Comparison of ENCODE assay signal across 20 cellular contexts in the genomic region with DNA sequence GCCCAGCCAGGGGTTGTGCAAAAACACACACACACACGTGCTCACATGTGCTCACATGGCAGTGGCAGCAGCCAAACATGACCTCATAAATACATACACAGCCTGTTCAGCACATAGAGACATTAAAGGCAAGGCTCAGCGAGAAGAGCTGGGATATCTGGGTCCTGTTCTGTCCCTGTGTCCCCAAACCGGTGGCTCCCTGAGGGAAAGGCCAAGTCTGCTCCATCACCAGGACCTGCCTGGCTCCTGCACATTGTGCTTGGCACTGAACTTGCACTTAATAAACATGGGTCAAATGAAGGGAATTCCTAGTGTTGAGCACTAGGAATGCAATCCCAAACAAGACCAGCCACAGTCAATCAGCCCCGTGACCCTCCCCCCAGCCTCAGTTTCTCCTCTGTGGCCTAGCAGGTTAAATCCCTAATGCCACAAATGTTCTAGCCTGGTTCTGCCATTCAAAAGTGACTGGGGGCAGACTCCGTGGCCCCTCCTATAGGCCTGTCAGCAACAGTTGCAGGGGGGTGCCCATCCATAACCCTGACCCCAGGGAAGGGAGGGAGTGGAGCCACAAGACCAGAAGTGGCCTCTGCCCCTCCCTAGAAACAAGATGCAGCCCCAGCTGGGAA.
DNase-seq lines count a peak whose midpoint lies in the region; ATAC-seq, FAIRE-seq and TF ChIP-seq lines count a peak whose summit lies in the region.
"Had no signal": no experiment of that assay in that cellular context is flagged by ENCODE, and none has a peak within 500 bp of the region (broad histone marks: within the 10 kb centered on the region; RNA-seq: fewer than 3 reads in every experiment).

No MANE protein-coding gene starts in this region.

- peak; percentile 20 for DNase-seq in CD14-positive monocyte (ENCODE audit: low spot score)
- no peak for DNase-seq in HepG2 (ENCODE audit: low spot score)
- peak; percentile 58 for DNase-seq in posterior vena cava (ENCODE audit: low spot score)
- no peak for DNase-seq in stimulated activated CD4-positive, alpha-beta T cell treated with anti-CD3 and anti-CD28 coated beads, Interleukin-1b, Interleukin-23, amount 100 ng/mL, for 48 hours
- DNase-seq in NCI-H2107 treated with DMSO at 0.1 percent for 48 hours (lab: John Stamatoyannopoulos, UW; ENCODE audit: unreplicated experiment), result no peak
- no peak for DNase-seq in NCI-H1436 treated with DMSO at 0.1 percent for 48 hours (lab: John Stamatoyannopoulos, UW)
- DNase-seq: Calu3; CD8-positive, alpha-beta T cell; H7; Kasumi-1; MM.1S; NCI-H187; NCI-H524 treated with DMSO at 0.1 percent for 48 hours; PC-3; RPMI8226; SIG-M5 had no signal

- H3K4me1 Mint-ChIP-seq in CD14-positive monocyte, result no peaks in the 10 kb centered on the region

- no peak overlapping the region for H3K9ac ChIP-seq in HUES48 (ENCODE audit: low read depth, low read length)
- no peak overlapping the region for H3K9ac ChIP-seq in HepG2 (ENCODE audit: insufficient read depth, low read depth, low read length)
- H3K9ac ChIP-seq: BLaER1 had no signal

- intact Hi-C loops in CD14-positive monocyte (cut with micrococcal nuclease) (no loop called here), HepG2 (cut with micrococcal nuclease; ENCODE audit: unreplicated experiment) (no loop called here), posterior vena cava (cut with DNase I) (no loop called here)

- no peaks in the 10 kb centered on the region for H3K27me3 ChIP-seq in HUES48 (ENCODE audit: control insufficient read depth, insufficient read depth, low read length)
- peaks cover 0 to 8% of the 10 kb centered on the region in 2 experiments; a peak in 1 of 5 replicates for H3K27me3 ChIP-seq in HepG2 (ENCODE audit: control insufficient read depth in 1 of 2, insufficient read depth in 2 of 2, low read length in 2 of 2)
- H3K27me3 ChIP-seq: BLaER1 had no signal

- H3K36me3 ChIP-seq in HUES48 (ENCODE audit: control insufficient read depth, insufficient read depth, low read length), result no peaks in the 10 kb centered on the region
- no peaks in the 10 kb centered on the region for H3K36me3 ChIP-seq in HepG2 (replicated peaks in 1 of 2; ENCODE audit: control insufficient read depth in 1 of 2, insufficient read depth in 2 of 2, low read length in 2 of 2)
- H3K36me3 ChIP-seq: BLaER1 had no signal

- H2AFZ ChIP-seq in HepG2 (ENCODE audit: low read length), result no peak overlapping the region

- no peak overlapping the region for H3K4me2 ChIP-seq in HepG2 (ENCODE audit: low read depth, low read length)
- H3K4me2 ChIP-seq: BLaER1 had no signal

- H3K27me3 Mint-ChIP-seq in CD14-positive monocyte (ENCODE audit: low read depth in 3 of 3), result peaks cover 0 to 1% (median 1%) of the 10 kb centered on the region in 3 donors

- no TSS peak for BruUV-seq in HepG2 (replicated peaks; lab: Mats Ljungman, UMichigan)

- ATAC-seq in HepG2, result no peak
- ATAC-seq: CD8-positive, alpha-beta T cell; PC-3 had no signal

- no peak overlapping the region for H3K27ac Mint-ChIP-seq in CD14-positive monocyte
- H3K27ac Mint-ChIP-seq: CD8-positive, alpha-beta T cell had no signal

- no peak for TF ChIP-seq POLR2A in HepG2 (IDR thresholded peaks at IDR 0.05; ENCODE audit: insufficient read depth in 1 of 2, low read depth in 2 of 2, low read length in 2 of 2)

- WGBS in HepG2 (ENCODE audit: low lambda C conversion rate), result 6% methylated on average over 3 of the region's 5 CpGs

- H3K36me3 Mint-ChIP-seq in CD14-positive monocyte, result no peaks in the 10 kb centered on the region
- H3K36me3 Mint-ChIP-seq: CD8-positive, alpha-beta T cell had no signal

- TF ChIP-seq EP300 in HepG2 (IDR thresholded peaks at IDR 0.05; ENCODE audit: low read depth in 2 of 2, low read length in 2 of 2) (no peak), HepG2 (CRISPR knock-in tag; IDR thresholded peaks at IDR 0.05; ENCODE audit: borderline replicate concordance) (no peak)

- H3K9me3 ChIP-seq in HUES48 (ENCODE audit: control insufficient read depth, insufficient read depth, low read length) (peaks cover 6% of the 10 kb centered on the region; the same call in 1 of the 2 replicates), HepG2 (ENCODE audit: low read length) (no peaks in the 10 kb centered on the region)
- H3K9me3 ChIP-seq: BLaER1 had no signal

- in situ Hi-C loops in HepG2 (cut with HindIII; ENCODE audit: extremely low pct_ligation_motif_present, low pct_unique_long_range_greater_than_20kb), result no loop called here

- H3K79me2 ChIP-seq in HepG2 (ENCODE audit: insufficient read depth, low read length), result no peaks in the 10 kb centered on the region

- peaks cover 12% of the 10 kb centered on the region for H3K4me1 ChIP-seq in HUES48 (ENCODE audit: control insufficient read depth, insufficient read depth, low read length)
- peaks cover 10% of the 10 kb centered on the region; the same call in 1 of the 2 replicates for H3K4me1 ChIP-seq in HepG2 (ENCODE audit: insufficient read depth, low read length)

- no peak for FAIRE-seq in HepG2 (lab: Jason Lieb, UNC)
- FAIRE-seq: GM12891 had no signal

- H3K4me3 Mint-ChIP-seq in CD14-positive monocyte, result no peak overlapping the region
- H3K4me3 Mint-ChIP-seq: CD8-positive, alpha-beta T cell had no signal

- TF ChIP-seq CTCF in CD14-positive monocyte (IDR thresholded peaks at IDR 0.05) (no peak), HepG2 (CRISPR knock-in tag; IDR thresholded peaks at IDR 0.05) (no peak)

- POLR2A ChIA-PET in HepG2 (lab: Yijun Ruan, JAX), result no interaction called here

- H3K27ac ChIP-seq in HUES48 (ENCODE audit: low read depth, low read length) (peak overlapping the region; percentile 88), HepG2 (ENCODE audit: extremely low read length, insufficient read depth, low read length) (no peak overlapping the region)
- H3K27ac ChIP-seq: BLaER1, HL-60 had no signal

- CTCF ChIA-PET in HepG2 (lab: Yijun Ruan, JAX; ENCODE audit: low intra/inter-chr PET ratio, low total read pairs), result no interaction called here

- peaks cover 0 to 12% (median 2%) of the 10 kb centered on the region in 7 donors for H3K9me3 Mint-ChIP-seq in CD14-positive monocyte
- H3K9me3 Mint-ChIP-seq: CD8-positive, alpha-beta T cell had no signal

- no peak for TF ChIP-seq RAD21 in HepG2 (CRISPR knock-in tag; IDR thresholded peaks at IDR 0.05)

- H4K20me1 ChIP-seq in HepG2 (ENCODE audit: insufficient read depth, low read length), result 0 out of 2 replicates have a peak, but pooled peaks cover 2% of the 10 kb centered on the region
- H4K20me1 ChIP-seq: BLaER1 had no signal

- H3K4me3 ChIP-seq in HUES48 (ENCODE audit: low read depth, low read length) (no peak overlapping the region), HepG2 (replicated peaks in 1 of 3; ENCODE audit: insufficient read depth in 1 of 3, low read depth in 2 of 3, low read length in 3 of 3) (no peak overlapping the region)
- H3K4me3 ChIP-seq: BLaER1 had no signal

TF ChIP-seq in HepG2, 621 proteins besides CTCF, POLR2A, EP300 and RAD21:
- TF ChIP-seq ZNF75D (CRISPR knock-in tag; IDR thresholded peaks at IDR 0.05; ENCODE audit: borderline replicate concordance) (no peak), SRF (IDR thresholded peaks at IDR 0.05; ENCODE audit: low read depth, low read length) (no peak), ZNF354B (CRISPR knock-in tag; IDR thresholded peaks at IDR 0.05) (no peak), ZNF382 (CRISPR knock-in tag; IDR thresholded peaks at IDR 0.05; ENCODE audit: borderline replicate concordance) (no peak)
- TF ChIP-seq, protein P1, sequence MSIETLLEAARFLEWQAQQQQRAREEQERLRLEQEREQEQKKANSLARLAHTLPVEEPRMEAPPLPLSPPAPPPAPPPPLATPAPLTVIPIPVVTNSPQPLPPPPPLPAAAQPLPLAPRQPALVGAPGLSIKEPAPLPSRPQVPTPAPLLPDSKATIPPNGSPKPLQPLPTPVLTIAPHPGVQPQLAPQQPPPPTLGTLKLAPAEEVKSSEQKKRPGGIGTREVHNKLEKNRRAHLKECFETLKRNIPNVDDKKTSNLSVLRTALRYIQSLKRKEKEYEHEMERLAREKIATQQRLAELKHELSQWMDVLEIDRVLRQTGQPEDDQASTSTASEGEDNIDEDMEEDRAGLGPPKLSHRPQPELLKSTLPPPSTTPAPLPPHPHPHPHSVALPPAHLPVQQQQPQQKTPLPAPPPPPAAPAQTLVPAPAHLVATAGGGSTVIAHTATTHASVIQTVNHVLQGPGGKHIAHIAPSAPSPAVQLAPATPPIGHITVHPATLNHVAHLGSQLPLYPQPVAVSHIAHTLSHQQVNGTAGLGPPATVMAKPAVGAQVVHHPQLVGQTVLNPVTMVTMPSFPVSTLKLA (IDR thresholded peaks at IDR 0.05), result peak; percentile 44; the same call in 1 of the 2 replicates
- TF ChIP-seq, protein P2, sequence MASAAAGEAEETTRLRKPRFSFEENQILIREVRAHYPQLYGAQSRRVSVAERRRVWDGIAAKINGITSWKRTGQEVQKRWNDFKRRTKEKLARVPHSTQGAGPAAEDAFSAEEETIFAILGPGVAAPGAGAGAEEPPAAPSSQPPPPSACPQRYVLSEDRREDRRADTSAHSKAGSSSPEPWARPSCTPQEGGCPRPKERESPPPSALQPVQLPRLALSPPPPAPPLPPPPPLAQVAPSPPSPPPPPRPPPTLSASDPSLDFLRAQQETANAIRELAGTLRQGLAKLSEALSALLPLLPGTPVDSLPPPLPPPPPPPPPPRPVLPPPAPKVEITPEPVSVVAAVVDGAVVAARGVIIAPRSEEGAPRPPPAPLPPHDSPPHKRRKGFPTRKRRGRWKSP (CRISPR knock-in tag; IDR thresholded peaks at IDR 0.05), result no peak
- TF ChIP-seq, protein P3, sequence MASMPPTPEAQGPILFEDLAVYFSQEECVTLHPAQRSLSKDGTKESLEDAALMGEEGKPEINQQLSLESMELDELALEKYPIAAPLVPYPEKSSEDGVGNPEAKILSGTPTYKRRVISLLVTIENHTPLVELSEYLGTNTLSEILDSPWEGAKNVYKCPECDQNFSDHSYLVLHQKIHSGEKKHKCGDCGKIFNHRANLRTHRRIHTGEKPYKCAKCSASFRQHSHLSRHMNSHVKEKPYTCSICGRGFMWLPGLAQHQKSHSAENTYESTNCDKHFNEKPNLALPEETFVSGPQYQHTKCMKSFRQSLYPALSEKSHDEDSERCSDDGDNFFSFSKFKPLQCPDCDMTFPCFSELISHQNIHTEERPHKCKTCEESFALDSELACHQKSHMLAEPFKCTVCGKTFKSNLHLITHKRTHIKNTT (CRISPR knock-in tag; IDR thresholded peaks at IDR 0.05), result no peak
TF ChIP-seq in HepG2: peak in this region for 1.

Comparison
In these comparisons a context has a peak if more than half of its experiments do, and no peak if none do; other contexts are left out.
1. DNase-seq: peak in CD14-positive monocyte (single experiment) and posterior vena cava (single experiment); none in HepG2 (single experiment), stimulated activated CD4-positive, alpha-beta T cell treated with anti-CD3 and anti-CD28 coated beads, Interleukin-1b, Interleukin-23, amount 100 ng/mL, for 48 hours (single experiment), NCI-H2107 treated with DMSO at 0.1 percent for 48 hours (single experiment) and NCI-H1436 treated with DMSO at 0.1 percent for 48 hours (single experiment).